Comparison of ENCODE assay signal across 1 cellular context in genomic region chr5:35159370-35159742, GRCh38.
TF ChIP-seq lines count a peak whose summit lies in the region.

No MANE protein-coding gene starts in this region.

TF ChIP-seq in HepG2, 621 proteins besides CTCF, POLR2A, EP300 and RAD21 (continued from another document):
- no peak for TF ChIP-seq CSRNP1 (CRISPR knock-in tag; IDR thresholded peaks at IDR 0.05)
- no peak for TF ChIP-seq TIGD3 (CRISPR knock-in tag; IDR thresholded peaks at IDR 0.05; ENCODE audit: borderline replicate concordance)
- no peak for TF ChIP-seq ATF7 (IDR thresholded peaks at IDR 0.05)
- no peak for TF ChIP-seq ATF7 (CRISPR knock-in tag; IDR thresholded peaks at IDR 0.05)
- no peak for TF ChIP-seq RFX3 (CRISPR knock-in tag; IDR thresholded peaks at IDR 0.05)
- no peak for TF ChIP-seq ETV6 (CRISPR knock-in tag; conservative IDR thresholded peaks at IDR 0.05)
